ENCODE assay signal across 9 cellular contexts in genomic region chr3:136463170-136463569, GRCh38.
"Had no signal": no experiment of that assay in that cellular context is flagged by ENCODE, and none has a peak within 500 bp of the region (broad histone marks: within the 10 kb centered on the region; RNA-seq: fewer than 3 reads in every experiment).

No MANE protein-coding gene starts in this region.

- H3K36me3 ChIP-seq: HAP-1 had no signal

- ATAC-seq: HCT116, HepG2, K562 had no signal

- H3K4me1 ChIP-seq: HAP-1 had no signal

- FAIRE-seq: HepG2, K562 had no signal

- DNase-seq: GM23248, GOT3, H7, KG1 had no signal

- H3K9me3 ChIP-seq: HAP-1 had no signal

- H3K9ac ChIP-seq: GM23248 had no signal

- H2AFZ ChIP-seq: GM23248 had no signal

- H3K4me3 ChIP-seq: GM23248, HAP-1, K562 had no signal

- H3K27ac ChIP-seq: HL-60 had no signal
